ENCODE assay signal across 30 cellular contexts in the genomic region with DNA sequence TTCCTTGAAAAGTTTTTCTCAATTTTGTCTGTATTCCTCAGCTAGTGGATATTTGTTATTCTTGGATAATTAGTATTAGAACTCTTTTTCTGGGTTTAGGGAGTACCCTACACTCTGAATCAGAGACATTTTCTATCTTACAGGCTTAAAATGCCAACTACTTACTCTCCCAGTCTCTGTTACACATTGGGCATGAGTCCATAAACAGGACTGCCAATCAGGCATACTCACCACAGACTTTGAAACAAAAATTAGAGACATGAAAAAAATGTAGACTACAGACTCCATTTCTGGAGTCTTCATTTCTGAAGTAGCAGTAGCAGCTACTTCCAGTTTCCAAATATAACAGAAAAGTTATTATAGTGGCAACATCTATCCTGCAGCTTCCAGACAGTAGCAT.
DNase-seq lines count a peak whose midpoint lies in the region; ATAC-seq and TF ChIP-seq lines count a peak whose summit lies in the region.
"Had no signal": no experiment of that assay in that cellular context is flagged by ENCODE, and none has a peak within 500 bp of the region (broad histone marks: within the 10 kb centered on the region; RNA-seq: fewer than 3 reads in every experiment).

No MANE protein-coding gene starts in this region.

- H3K27ac ChIP-seq in IMR-90 (ENCODE audit: insufficient read depth, low read length), result no peak overlapping the region
- no peak overlapping the region for H3K27ac ChIP-seq in OCI-LY7 (ENCODE audit: low read depth, low read length, poor library complexity, severe bottlenecking)
- H3K27ac ChIP-seq in coronary artery, result no peak overlapping the region
- H3K27ac ChIP-seq in CD4-positive, alpha-beta T cell (ENCODE audit: low read depth, low read length), result no peak overlapping the region
- H3K27ac ChIP-seq: A549, esophagus muscularis mucosa, pancreas, right atrium auricular region, testis had no signal

- no peak overlapping the region for H2BK15ac ChIP-seq in IMR-90 (ENCODE audit: low read depth, low read length)

- no peaks in the 10 kb centered on the region for H3K9me3 Mint-ChIP-seq in chondrocyte (ENCODE audit: low read depth)
- H3K9me3 Mint-ChIP-seq in CD4-positive, alpha-beta T cell, result no peaks in the 10 kb centered on the region
- H3K9me3 Mint-ChIP-seq: activated CD4-positive, alpha-beta T cell treated with anti-CD3 and anti-CD28 coated beads, Interleukin-2, amount 10 ng/mL, durations not matched to agents 24 days and 14 days; activated naive CD4-positive, alpha-beta T cell treated with anti-CD3 and anti-CD28 coated beads, Interleukin-2, amount 50 U/mL, for 24 hours; WTC11 had no signal

- H3K4me2 ChIP-seq in IMR-90 (ENCODE audit: low read depth, low read length), result no peak overlapping the region
- H3K4me2 ChIP-seq in OCI-LY7 (ENCODE audit: low read length), result no peak overlapping the region
- H3K4me2 ChIP-seq: A549 had no signal

- H2BK120ac ChIP-seq in IMR-90 (ENCODE audit: low read depth, low read length), result no peak overlapping the region

- H3K56ac ChIP-seq in IMR-90 (ENCODE audit: extremely low read depth, insufficient read depth, low read length), result no peak overlapping the region

- no peak for TF ChIP-seq POLR2A in IMR-90 (IDR thresholded peaks at IDR 0.05; ENCODE audit: low read depth, low read length)

- no peaks in the 10 kb centered on the region for H3K79me2 ChIP-seq in OCI-LY7 (ENCODE audit: insufficient read depth, low read depth, low read length)

- H4K91ac ChIP-seq in IMR-90 (ENCODE audit: insufficient read depth, low read depth, low read length), result no peak overlapping the region

- no peaks in the 10 kb centered on the region for H3K9me3 ChIP-seq in IMR-90 (ENCODE audit: control insufficient read depth, insufficient read depth, low read length)
- H3K9me3 ChIP-seq in OCI-LY7 (ENCODE audit: low read length), result no peaks in the 10 kb centered on the region
- no peaks in the 10 kb centered on the region for H3K9me3 ChIP-seq in CD4-positive, alpha-beta T cell (ENCODE audit: control insufficient read depth, low read length)
- H3K9me3 ChIP-seq: A549, esophagus muscularis mucosa, HAP-1, pancreas, right atrium auricular region, testis had no signal

- H3K23ac ChIP-seq in IMR-90 (ENCODE audit: low read depth, low read length), result no peak overlapping the region

- dilution Hi-C loops in IMR-90 (cut with HindIII; ENCODE audit: low sequenced_read_pairs, unreplicated experiment), result no loop called here

- DNase-seq in AG08396 (ENCODE audit: low spot score), result peak; percentile 10
- DNase-seq in IMR-90, result peak; percentile 39
- no peak for DNase-seq in chondrocyte (ENCODE audit: low spot score)
- peak; percentile 45 for DNase-seq in myocyte (ENCODE audit: low read depth)
- DNase-seq in OCI-LY7 (ENCODE audit: low spot score), result no peak
- DNase-seq in dermis blood vessel endothelial cell, result no peak
- DNase-seq in coronary artery (ENCODE audit: low spot score), result no peak
- no peak for DNase-seq in CD4-positive, alpha-beta T cell
- DNase-seq: activated CD4-positive, alpha-beta T cell treated with anti-CD3 and anti-CD28 coated beads, Interleukin-2, amount 10 ng/mL, durations not matched to agents 24 days and 14 days; activated CD8-positive, alpha-beta memory T cell treated with anti-CD3 and anti-CD28 coated beads for 24 hours; activated T-cell treated with anti-CD3 and anti-CD28 coated beads for 4 hours; aorta; caudate nucleus; DMS 273 treated with DMSO at 0.1 percent for 48 hours; hypothalamus; left colon; NCI-H1092 treated with DMSO at 0.1 percent for 48 hours; NCI-H1694 treated with DMSO at 0.1 percent for 48 hours; NCI-H2171; NCI-H524 treated with DMSO at 0.1 percent for 48 hours; pancreas; stimulated activated CD4-positive, alpha-beta T cell treated with anti-CD3 and anti-CD28 coated beads, Interleukin-1b, Interleukin-23, amount 100 ng/mL, for 48 hours; stimulated activated naive CD4-positive, alpha-beta T cell treated with Interleukin-2 at 50 U/mL for 16 hours; testis had no signal

- H4K8ac ChIP-seq in IMR-90 (ENCODE audit: low read depth in 2 of 2, low read length in 2 of 2), result no peak overlapping the region

- no peak overlapping the region for H2BK5ac ChIP-seq in IMR-90 (ENCODE audit: low read depth, low read length, poor library complexity, severe bottlenecking)

- no peak overlapping the region for H3K9ac ChIP-seq in IMR-90 (ENCODE audit: low read depth, low read length)

- no peak overlapping the region for H2AK5ac ChIP-seq in IMR-90 (ENCODE audit: low read depth, low read length)

- H3K36me3 ChIP-seq in IMR-90 (ENCODE audit: control insufficient read depth, insufficient read depth, low read length) (no peaks in the 10 kb centered on the region), OCI-LY7 (ENCODE audit: insufficient read depth, low read length) (no peaks in the 10 kb centered on the region)
- H3K36me3 ChIP-seq: esophagus muscularis mucosa, HAP-1, pancreas, right atrium auricular region had no signal

- no peak overlapping the region for H3K4ac ChIP-seq in IMR-90 (ENCODE audit: low read depth, low read length)

- no peak overlapping the region for H3K14ac ChIP-seq in IMR-90 (replicated peaks; ENCODE audit: low read depth, low read length)

- TF ChIP-seq CTCF in IMR-90 (conservative IDR thresholded peaks at IDR 0.05; ENCODE audit: low read depth, low read length) (no peak), chondrocyte (IDR thresholded peaks at IDR 0.05) (no peak), OCI-LY7 (conservative IDR thresholded peaks at IDR 0.05; ENCODE audit: low read length) (no peak), coronary artery (IDR thresholded peaks at IDR 0.05) (no peak)
- no peak for TF ChIP-seq CTCF in CD4-positive, alpha-beta T cell (IDR thresholded peaks at IDR 0.05)

- H3K27me3 ChIP-seq in IMR-90 (ENCODE audit: control insufficient read depth, insufficient read depth, low read length), result no peaks in the 10 kb centered on the region
- no peaks in the 10 kb centered on the region for H3K27me3 ChIP-seq in CD4-positive, alpha-beta T cell (ENCODE audit: control insufficient read depth, insufficient read depth, low read length)
- H3K27me3 ChIP-seq: esophagus muscularis mucosa, pancreas, right atrium auricular region, testis had no signal

- in situ Hi-C loops in IMR-90 (cut with MboI; ENCODE audit: low sequenced_read_pairs), result no loop called here

- H3K4me1 ChIP-seq in IMR-90 (ENCODE audit: control insufficient read depth, insufficient read depth, low read length), result peaks cover 3% of the 10 kb centered on the region
- no peaks in the 10 kb centered on the region for H3K4me1 ChIP-seq in OCI-LY7 (ENCODE audit: insufficient read depth, low read length, poor library complexity, severe bottlenecking)
- H3K4me1 ChIP-seq: A549, pancreas, right atrium auricular region, testis had no signal

- CTCF ChIA-PET in IMR-90 (lab: Yijun Ruan, JAX), result interaction anchor here (0.6 kb wide), 1 partner anchor 12 kb away, joined by 4 read pairs; no protein-coding TSS in a partner anchor
- CTCF ChIA-PET in OCI-LY7 (lab: Charles Lee; ENCODE audit: unreplicated experiment), result no interaction called here
- CTCF ChIA-PET in CD4-positive, alpha-beta T cell (lab: Charles Lee), result no interaction called here

- H3K4me3 ChIP-seq in IMR-90 (ENCODE audit: insufficient read depth, low read depth, low read length), result no peak overlapping the region
- no peak overlapping the region for H3K4me3 ChIP-seq in OCI-LY7 (ENCODE audit: low read depth, low read length, poor library complexity, severe bottlenecking)
- H3K4me3 ChIP-seq in coronary artery, result no peak overlapping the region
- H3K4me3 ChIP-seq: A549, esophagus muscularis mucosa, HAP-1, pancreas, right atrium auricular region, testis had no signal

- no peak overlapping the region for H4K5ac ChIP-seq in IMR-90 (ENCODE audit: low read depth, low read length)

- H3K4me1 Mint-ChIP-seq in chondrocyte (ENCODE audit: low read depth), result peaks cover 29% of the 10 kb centered on the region
- no peaks in the 10 kb centered on the region for H3K4me1 Mint-ChIP-seq in CD4-positive, alpha-beta T cell (ENCODE audit: low read depth)
- H3K4me1 Mint-ChIP-seq: activated CD4-positive, alpha-beta T cell treated with anti-CD3 and anti-CD28 coated beads, Interleukin-2, amount 10 ng/mL, durations not matched to agents 24 days and 14 days; activated naive CD4-positive, alpha-beta T cell treated with anti-CD3 and anti-CD28 coated beads, Interleukin-2, amount 50 U/mL, for 24 hours had no signal

- POLR2A ChIA-PET in IMR-90 (lab: Charles Lee; ENCODE audit: unreplicated experiment), result no interaction called here
- POLR2A ChIA-PET in OCI-LY7 (lab: Charles Lee), result interaction anchor here (0.8 kb wide), 1 partner anchor 9 kb away, joined by 4 read pairs; no protein-coding TSS in a partner anchor
- POLR2A ChIA-PET in CD4-positive, alpha-beta T cell (lab: Charles Lee), result no interaction called here

- H3K27ac Mint-ChIP-seq in chondrocyte (ENCODE audit: unreplicated experiment), result peak overlapping the region; percentile 18
- H3K27ac Mint-ChIP-seq in CD4-positive, alpha-beta T cell, result no peak overlapping the region
- H3K27ac Mint-ChIP-seq: activated CD4-positive, alpha-beta T cell treated with anti-CD3 and anti-CD28 coated beads, Interleukin-2, amount 10 ng/mL, durations not matched to agents 24 days and 14 days; activated naive CD4-positive, alpha-beta T cell treated with anti-CD3 and anti-CD28 coated beads, Interleukin-2, amount 50 U/mL, for 24 hours had no signal

- no peaks in the 10 kb centered on the region for H3K79me1 ChIP-seq in IMR-90 (ENCODE audit: low read depth in 1 of 2, low read length in 2 of 2)

- no peaks in the 10 kb centered on the region for H4K20me1 ChIP-seq in IMR-90 (ENCODE audit: insufficient read depth, low read length)
- no peaks in the 10 kb centered on the region for H4K20me1 ChIP-seq in OCI-LY7 (ENCODE audit: insufficient read depth, low read length)

- H3K36me3 Mint-ChIP-seq in chondrocyte (ENCODE audit: low read depth), result peaks cover 2% of the 10 kb centered on the region
- peaks cover 28% of the 10 kb centered on the region for H3K36me3 Mint-ChIP-seq in CD4-positive, alpha-beta T cell (ENCODE audit: low read depth)
- H3K36me3 Mint-ChIP-seq: WTC11 had no signal

- no peak overlapping the region for H3K18ac ChIP-seq in IMR-90 (ENCODE audit: low read depth, low read length)

- H2BK20ac ChIP-seq in IMR-90 (ENCODE audit: low read depth, low read length), result no peak overlapping the region

- H2AFZ ChIP-seq in IMR-90 (replicated peaks; ENCODE audit: low read length, poor library complexity), result no peak overlapping the region
- no peak overlapping the region for H2AFZ ChIP-seq in OCI-LY7 (ENCODE audit: low read length)

- intact Hi-C loops in IMR-90 (cut with micrococcal nuclease), result no loop called here
- intact Hi-C loops in OCI-LY7 (cut with micrococcal nuclease; ENCODE audit: unreplicated experiment), result no loop called here
- intact Hi-C loops in CD4-positive, alpha-beta T cell (cut with DNase I, micrococcal nuclease), result no loop called here

- no peak overlapping the region for H3K4me3 Mint-ChIP-seq in chondrocyte (ENCODE audit: unreplicated experiment)
- no peak overlapping the region for H3K4me3 Mint-ChIP-seq in CD4-positive, alpha-beta T cell
- H3K4me3 Mint-ChIP-seq: activated CD4-positive, alpha-beta T cell treated with anti-CD3 and anti-CD28 coated beads, Interleukin-2, amount 10 ng/mL, durations not matched to agents 24 days and 14 days; activated naive CD4-positive, alpha-beta T cell treated with anti-CD3 and anti-CD28 coated beads, Interleukin-2, amount 50 U/mL, for 24 hours; WTC11 had no signal

- no peaks in the 10 kb centered on the region for H3K27me3 Mint-ChIP-seq in chondrocyte (ENCODE audit: low read depth)
- no peaks in the 10 kb centered on the region for H3K27me3 Mint-ChIP-seq in CD4-positive, alpha-beta T cell
- H3K27me3 Mint-ChIP-seq: activated CD4-positive, alpha-beta T cell treated with anti-CD3 and anti-CD28 coated beads, Interleukin-2, amount 10 ng/mL, durations not matched to agents 24 days and 14 days; activated naive CD4-positive, alpha-beta T cell treated with anti-CD3 and anti-CD28 coated beads, Interleukin-2, amount 50 U/mL, for 24 hours had no signal

- H3K9me1 ChIP-seq in IMR-90 (ENCODE audit: insufficient read depth, low read length), result peaks cover 4% of the 10 kb centered on the region; the same call in 1 of the 2 replicates

- TF ChIP-seq RAD21 in IMR-90 (IDR thresholded peaks at IDR 0.05; ENCODE audit: low read length), result no peak

- no peak overlapping the region for H2AK9ac ChIP-seq in IMR-90 (replicated peaks; ENCODE audit: low read depth, low read length, poor library complexity)

- ATAC-seq in IMR-90 (ENCODE audit: low read depth), result peak; percentile 42
- no peak for ATAC-seq in CD4-positive, alpha-beta T cell (ENCODE audit: poor library complexity)
- ATAC-seq: A549, left colon, pancreas, WTC11 had no signal

- no TSS peak for BruUV-seq in IMR-90 (replicated peaks; lab: Mats Ljungman, UMichigan)
- BruUV-seq in OCI-LY7 (replicated peaks; lab: Mats Ljungman, UMichigan), result no TSS peak

- H3K9me2 ChIP-seq in OCI-LY7 (ENCODE audit: insufficient read depth, low read length), result no peaks in the 10 kb centered on the region

Comparison
In these comparisons a context has a peak if more than half of its experiments do, and no peak if none do; other contexts are left out.
1. DNase-seq: peak in AG08396 (single experiment), IMR-90 (single experiment) and myocyte (single experiment); none in chondrocyte (single experiment), OCI-LY7 (single experiment), dermis blood vessel endothelial cell (single experiment), coronary artery (single experiment) and CD4-positive, alpha-beta T cell (0 of 10).